Comparison of ENCODE assay signal across 16 cellular contexts in the genomic region with DNA sequence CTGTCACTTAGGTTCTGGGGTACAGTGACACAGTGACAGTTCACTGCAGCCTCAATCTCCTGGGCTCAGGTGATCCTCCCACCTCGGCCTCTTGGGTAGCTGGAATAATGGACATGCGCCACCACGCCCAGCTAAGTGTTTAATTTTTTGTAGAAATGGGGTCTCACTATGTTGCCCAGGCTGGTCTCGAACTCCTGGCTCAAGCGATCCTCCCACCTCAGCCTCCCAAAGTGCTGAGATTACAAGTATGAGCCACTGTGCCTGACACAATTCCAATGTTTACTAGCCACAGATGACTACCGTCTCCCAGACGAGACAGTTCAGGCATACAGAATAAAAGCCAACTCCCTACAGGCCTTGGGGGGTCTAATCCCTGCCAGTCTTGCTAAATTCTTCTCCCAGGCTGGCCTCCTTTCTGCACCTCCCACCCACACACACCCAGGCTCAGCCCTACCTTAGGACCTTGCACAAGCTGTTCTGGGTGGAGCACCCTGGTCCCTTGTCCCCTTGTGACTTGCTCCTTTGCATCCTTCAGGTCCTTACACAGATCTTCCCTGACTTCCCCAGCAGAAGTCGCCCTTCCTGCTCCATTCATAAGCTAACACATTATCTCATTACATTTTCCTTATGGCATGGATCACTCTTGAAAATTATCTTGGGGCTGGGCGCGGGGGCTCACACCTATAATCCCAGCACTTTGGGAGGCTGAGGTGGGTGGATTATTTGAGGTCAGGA.
DNase-seq lines count a peak whose midpoint lies in the region; ATAC-seq, FAIRE-seq and TF ChIP-seq lines count a peak whose summit lies in the region.
"Had no signal": no experiment of that assay in that cellular context is flagged by ENCODE, and none has a peak within 500 bp of the region (broad histone marks: within the 10 kb centered on the region; RNA-seq: fewer than 3 reads in every experiment).

No MANE protein-coding gene starts in this region.

- ATAC-seq in HepG2 (no peak), right lobe of liver (no peak), upper lobe of right lung (no peak)

- no peaks in the 10 kb centered on the region for H3K27me3 ChIP-seq in HepG2 (ENCODE audit: control insufficient read depth in 1 of 2, insufficient read depth in 2 of 2, low read length in 2 of 2)
- no peaks in the 10 kb centered on the region for H3K27me3 ChIP-seq in right lobe of liver
- H3K27me3 ChIP-seq in WERI-Rb-1 (ENCODE audit: insufficient read depth, low read depth, severe bottlenecking): no peaks in the 10 kb centered on the region
- H3K27me3 ChIP-seq in upper lobe of right lung: no peaks in the 10 kb centered on the region
- H3K27me3 ChIP-seq: SJCRH30 had no signal

- H3K27me3 Mint-ChIP-seq in immature natural killer cell (ENCODE audit: low read depth in 3 of 3): peaks cover 13 to 29% (median 24%) of the 10 kb centered on the region in 3 donors
- H3K27me3 Mint-ChIP-seq: CD4-positive, alpha-beta T cell had no signal

- no peak for FAIRE-seq in HepG2 (lab: Jason Lieb, UNC)

- H3K4me3 ChIP-seq in HepG2 (replicated peaks in 1 of 3; ENCODE audit: insufficient read depth in 1 of 3, low read depth in 2 of 3, low read length in 3 of 3): no peak overlapping the region
- H3K4me3 ChIP-seq in right lobe of liver: no peak overlapping the region
- H3K4me3 ChIP-seq in WERI-Rb-1 (ENCODE audit: low read depth, low read length): no peak overlapping the region
- H3K4me3 ChIP-seq in upper lobe of right lung: no peak overlapping the region
- H3K4me3 ChIP-seq: SJCRH30 had no signal

- H3K27ac Mint-ChIP-seq in immature natural killer cell: peak overlapping the region; percentile 48 to 88 (median 66)
- H3K27ac Mint-ChIP-seq: CD4-positive, alpha-beta T cell had no signal

- no peaks in the 10 kb centered on the region for H3K36me3 Mint-ChIP-seq in immature natural killer cell

- H3K27ac ChIP-seq in HepG2 (ENCODE audit: extremely low read length, insufficient read depth, low read length): no peak overlapping the region
- no peak overlapping the region for H3K27ac ChIP-seq in right lobe of liver
- no peak overlapping the region for H3K27ac ChIP-seq in WERI-Rb-1
- peak overlapping the region; percentile 24 for H3K27ac ChIP-seq in upper lobe of right lung
- H3K27ac ChIP-seq: SJCRH30 had no signal

- CTCF ChIA-PET in HepG2 (lab: Yijun Ruan, JAX; ENCODE audit: low intra/inter-chr PET ratio, low total read pairs): no interaction called here

- no peak for DNase-seq in HepG2 (ENCODE audit: low spot score)
- no peak for DNase-seq in right lobe of liver
- DNase-seq in WERI-Rb-1: peak; percentile 63
- DNase-seq in immature natural killer cell: no peak
- DNase-seq in upper lobe of right lung: no peak
- DNase-seq in stimulated activated CD4-positive, alpha-beta T cell treated with anti-CD3 and anti-CD28 coated beads, Interleukin-2, amount 100 ng/mL, for 24 hours: no peak
- DNase-seq in KG1 (lab: John Stamatoyannopoulos, UW): no peak
- no peak for DNase-seq in NCI-H748 (lab: John Stamatoyannopoulos, UW; ENCODE audit: unreplicated experiment)
- DNase-seq: Calu3; CD4-positive, alpha-beta T cell; GF-D8; Karpas-422; NCI-H1105 treated with DMSO at 0.1 percent for 48 hours; NCI-H1930; NCI-H2171; SJCRH30 had no signal

- no peak for TF ChIP-seq RAD21 in HepG2 (CRISPR knock-in tag; IDR thresholded peaks at IDR 0.05)

- BruUV-seq in HepG2 (replicated peaks; lab: Mats Ljungman, UMichigan): no TSS peak

- intact Hi-C loops in HepG2 (cut with micrococcal nuclease; ENCODE audit: unreplicated experiment) (no loop called here), right lobe of liver (cut with DNase I) (no loop called here), upper lobe of right lung (cut with DNase I) (no loop called here)

- H3K4me1 Mint-ChIP-seq in immature natural killer cell: peaks cover 70 to 81% of the 10 kb centered on the region in 2 donors

- H3K79me2 ChIP-seq in HepG2 (ENCODE audit: insufficient read depth, low read length): peaks cover 6% of the 10 kb centered on the region

- H3K36me3 ChIP-seq in HepG2 (replicated peaks in 1 of 2; ENCODE audit: control insufficient read depth in 1 of 2, insufficient read depth in 2 of 2, low read length in 2 of 2): peaks cover 8 to 14% of the 10 kb centered on the region in 2 experiments; a peak in 4 of 5 replicates
- H3K36me3 ChIP-seq in right lobe of liver: peaks cover 0 to 13% (median 2%) of the 10 kb centered on the region in 4 donors
- peaks cover 11% of the 10 kb centered on the region; the same call in 1 of the 2 replicates for H3K36me3 ChIP-seq in WERI-Rb-1
- H3K36me3 ChIP-seq in upper lobe of right lung: no peaks in the 10 kb centered on the region
- H3K36me3 ChIP-seq: SJCRH30 had no signal

- peaks cover 3% of the 10 kb centered on the region; the same call in 1 of the 2 replicates for H4K20me1 ChIP-seq in HepG2 (ENCODE audit: insufficient read depth, low read length)

- no peak for TF ChIP-seq CTCF in HepG2 (CRISPR knock-in tag; IDR thresholded peaks at IDR 0.05)
- TF ChIP-seq CTCF in right lobe of liver (IDR thresholded peaks at IDR 0.05): no peak
- TF ChIP-seq CTCF in WERI-Rb-1 (IDR thresholded peaks at IDR 0.05; ENCODE audit: low read depth, low read length): peak; percentile 59
- TF ChIP-seq CTCF in upper lobe of right lung (IDR thresholded peaks at IDR 0.05): no peak

- H3K9ac ChIP-seq in HepG2 (ENCODE audit: insufficient read depth, low read depth, low read length): no peak overlapping the region

- WGBS in HepG2 (ENCODE audit: low lambda C conversion rate): 95% methylated on average over 10 of the region's 10 CpGs
- WGBS in right lobe of liver (ENCODE audit: insufficient coverage, low coverage, low lambda C conversion rate, missing lambda C conversion rate): 80% methylated on average over 1 of the region's 10 CpGs

- no peak overlapping the region for H2AFZ ChIP-seq in HepG2 (ENCODE audit: low read length)

- H3K9me3 ChIP-seq in HepG2 (ENCODE audit: low read length): no peaks in the 10 kb centered on the region
- H3K9me3 ChIP-seq in right lobe of liver: no peaks in the 10 kb centered on the region
- H3K9me3 ChIP-seq in WERI-Rb-1 (ENCODE audit: severe bottlenecking): no peaks in the 10 kb centered on the region
- H3K9me3 ChIP-seq in upper lobe of right lung: no peaks in the 10 kb centered on the region
- H3K9me3 ChIP-seq: SJCRH30 had no signal

- H3K4me2 ChIP-seq in HepG2 (ENCODE audit: low read depth, low read length): no peak overlapping the region

- no peak for TF ChIP-seq POLR2A in HepG2 (IDR thresholded peaks at IDR 0.05; ENCODE audit: insufficient read depth in 1 of 2, low read depth in 2 of 2, low read length in 2 of 2)
- TF ChIP-seq POLR2A in right lobe of liver (IDR thresholded peaks at IDR 0.05): no peak

- POLR2A ChIA-PET in HepG2 (lab: Yijun Ruan, JAX): no interaction called here

- H3K4me1 ChIP-seq in HepG2 (ENCODE audit: insufficient read depth, low read length): peaks cover 20% of the 10 kb centered on the region
- peaks cover 0 to under 1% (median 0%) of the 10 kb centered on the region in 4 donors for H3K4me1 ChIP-seq in right lobe of liver
- H3K4me1 ChIP-seq in upper lobe of right lung: peaks cover 18% of the 10 kb centered on the region
- H3K4me1 ChIP-seq: SJCRH30 had no signal

- in situ Hi-C loops in HepG2 (cut with HindIII; ENCODE audit: extremely low pct_ligation_motif_present, low pct_unique_long_range_greater_than_20kb): no loop called here

- peak overlapping the region in 3 of 5 donors; percentile 3 to 27 (median 19) for H3K4me3 Mint-ChIP-seq in immature natural killer cell
- H3K4me3 Mint-ChIP-seq: CD4-positive, alpha-beta T cell had no signal

- no peaks in the 10 kb centered on the region for H3K9me3 Mint-ChIP-seq in immature natural killer cell
- H3K9me3 Mint-ChIP-seq: CD4-positive, alpha-beta T cell had no signal

- TF ChIP-seq EP300 in HepG2 (IDR thresholded peaks at IDR 0.05; ENCODE audit: low read depth in 2 of 2, low read length in 2 of 2): no peak
- no peak for TF ChIP-seq EP300 in HepG2 (CRISPR knock-in tag; IDR thresholded peaks at IDR 0.05; ENCODE audit: borderline replicate concordance)

TF ChIP-seq in HepG2, 621 proteins besides CTCF, POLR2A, EP300 and RAD21:
- TF ChIP-seq ZFP82 (CRISPR knock-in tag; IDR thresholded peaks at IDR 0.05; ENCODE audit: borderline replicate concordance): no peak
- peak; percentile 40; the same call in 1 of the 2 replicates for TF ChIP-seq ZNF770 (CRISPR knock-in tag; IDR thresholded peaks at IDR 0.05)
- TF ChIP-seq REXO4 (CRISPR knock-in tag; IDR thresholded peaks at IDR 0.05; ENCODE audit: borderline replicate concordance): no peak
- TF ChIP-seq GABPA (IDR thresholded peaks at IDR 0.05; ENCODE audit: low read depth, low read length): no peak
- TF ChIP-seq GABPA (CRISPR knock-in tag; IDR thresholded peaks at IDR 0.05; ENCODE audit: low read depth): no peak
- peak; percentile 58 for TF ChIP-seq ZNF121 (CRISPR knock-in tag; IDR thresholded peaks at IDR 0.05)
- TF ChIP-seq ZNF10 (CRISPR knock-in tag; IDR thresholded peaks at IDR 0.05; ENCODE audit: borderline replicate concordance, low read depth): no peak
